35 cellular contexts compared by ENCODE assay signal in the genomic region with DNA sequence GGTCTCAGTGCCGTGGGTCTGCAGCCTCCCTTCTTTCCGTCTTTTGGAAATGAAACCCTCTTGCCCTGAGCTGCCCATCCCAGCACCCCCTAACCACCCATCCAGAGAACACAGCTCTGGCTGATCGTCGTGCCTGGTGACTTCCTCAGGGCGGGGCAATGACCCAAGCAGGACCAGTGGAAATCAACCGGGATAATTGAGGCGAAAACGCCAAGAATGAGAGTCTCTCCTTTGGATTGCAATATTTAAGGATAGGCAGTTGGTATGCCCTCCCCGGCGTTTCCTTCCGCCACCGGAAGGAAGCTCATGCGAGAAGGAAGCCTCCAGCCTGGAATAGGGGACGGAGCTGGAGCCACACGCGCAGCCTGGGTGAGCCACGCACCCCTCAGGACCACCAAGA.
"Had no signal": no experiment of that assay in that cellular context is flagged by ENCODE, and none has a peak within 500 bp of the region (broad histone marks: within the 10 kb centered on the region; RNA-seq: fewer than 3 reads in every experiment).

No MANE protein-coding gene starts in this region.

- H3K4me1 ChIP-seq: ascending aorta had no signal

- H3K36me3 ChIP-seq: ascending aorta, cardiac muscle cell had no signal

- H3K4me3 Mint-ChIP-seq: activated B cell treated with CpG ODN at 0.5 μM for 24 hours; activated CD4-positive, alpha-beta memory T cell treated with anti-CD3 and anti-CD28 coated beads, Interleukin-2, amount 10 ng/mL, durations not matched to agents 7 days and 5 days; activated CD4-positive, alpha-beta T cell treated with anti-CD3 and anti-CD28 coated beads, Interleukin-2, amount 10 ng/mL, durations not matched to agents 24 days and 14 days; activated CD8-positive, alpha-beta memory T cell treated with anti-CD3 and anti-CD28 coated beads, Interleukin-2, amount 10 ng/mL, durations not matched to agents 7 days and 5 days; activated CD8-positive, alpha-beta T cell treated with anti-CD3 and anti-CD28 coated beads, Interleukin-2, amount 10 ng/mL, durations not matched to agents 7 days and 5 days; activated naive CD4-positive, alpha-beta T cell treated with anti-CD3 and anti-CD28 coated beads, Interleukin-2, amount 10 ng/mL, durations not matched to agents 7 days and 5 days; activated naive CD4-positive, alpha-beta T cell treated with anti-CD3 and anti-CD28 coated beads, Interleukin-2, amount 50 U/mL, for 24 hours; activated naive CD8-positive, alpha-beta T cell; activated naive CD8-positive, alpha-beta T cell treated with anti-CD3 and anti-CD28 coated beads, Interleukin-2, amount 10 ng/mL, durations not matched to agents 7 days and 5 days; activated naive CD8-positive, alpha-beta T cell treated with anti-CD3 and anti-CD28 coated beads, Interleukin-2, amount 50 U/mL, for 24 hours; activated T-cell treated with anti-CD3 and anti-CD28 coated beads, Interleukin-2, amount 50 U/mL, for 24 hours; brain; central memory CD8-positive, alpha-beta T cell; T-helper 1 cell treated with Interleukin-12 subunit alpha and Interleukin-12 subunit beta and Interleukin-4 antibody, amounts not matched to agents 30 μg/mL and 1 μg/mL, for 36 hours; T-helper 2 cell treated with Interferon-gamma antibody and Interleukin-4, amounts not matched to agents 5 μg/mL and 100 μg/mL, for 36 hours had no signal

- ATAC-seq: activated CD8-positive, alpha-beta memory T cell treated with anti-CD3 and anti-CD28 coated beads, Interleukin-2, amount 10 ng/mL, durations not matched to agents 7 days and 5 days; activated CD8-positive, alpha-beta T cell treated with anti-CD3 and anti-CD28 coated beads, Interleukin-2, amount 10 ng/mL, durations not matched to agents 7 days and 5 days; activated naive CD8-positive, alpha-beta T cell treated with anti-CD3 and anti-CD28 coated beads, Interleukin-2, amount 50 U/mL, for 24 hours had no signal

- H3K27ac Mint-ChIP-seq: activated B cell treated with CpG ODN at 0.5 μM for 24 hours; activated CD4-positive, alpha-beta memory T cell treated with anti-CD3 and anti-CD28 coated beads, Interleukin-2, amount 10 ng/mL, durations not matched to agents 7 days and 5 days; activated CD4-positive, alpha-beta T cell treated with anti-CD3 and anti-CD28 coated beads, Interleukin-2, amount 10 ng/mL, durations not matched to agents 24 days and 14 days; activated CD8-positive, alpha-beta memory T cell treated with anti-CD3 and anti-CD28 coated beads, Interleukin-2, amount 10 ng/mL, durations not matched to agents 7 days and 5 days; activated CD8-positive, alpha-beta T cell treated with anti-CD3 and anti-CD28 coated beads, Interleukin-2, amount 10 ng/mL, durations not matched to agents 7 days and 5 days; activated naive CD4-positive, alpha-beta T cell treated with anti-CD3 and anti-CD28 coated beads, Interleukin-2, amount 10 ng/mL, durations not matched to agents 7 days and 5 days; activated naive CD4-positive, alpha-beta T cell treated with anti-CD3 and anti-CD28 coated beads, Interleukin-2, amount 50 U/mL, for 24 hours; activated naive CD8-positive, alpha-beta T cell; activated naive CD8-positive, alpha-beta T cell treated with anti-CD3 and anti-CD28 coated beads, Interleukin-2, amount 10 ng/mL, durations not matched to agents 7 days and 5 days; activated naive CD8-positive, alpha-beta T cell treated with anti-CD3 and anti-CD28 coated beads, Interleukin-2, amount 50 U/mL, for 24 hours; activated T-cell treated with anti-CD3 and anti-CD28 coated beads, Interleukin-2, amount 50 U/mL, for 24 hours; activated T-helper 2 cell treated with anti-CD3 and anti-CD28 coated beads, Interferon-gamma antibody, Interleukin-2, Interleukin-4, amounts not matched to agents 10 μg/mL and 5 μg/mL and 100 μg/mL, durations not matched to agents 14 hours and 24 hours and 36 hours; T-helper 1 cell treated with Interleukin-12 subunit alpha and Interleukin-12 subunit beta and Interleukin-4 antibody, amounts not matched to agents 30 μg/mL and 1 μg/mL, for 36 hours; T-helper 2 cell treated with Interferon-gamma antibody and Interleukin-4, amounts not matched to agents 5 μg/mL and 100 μg/mL, for 36 hours had no signal

- H3K4me1 Mint-ChIP-seq: activated B cell treated with CpG ODN at 0.5 μM for 24 hours; activated CD4-positive, alpha-beta memory T cell treated with anti-CD3 and anti-CD28 coated beads, Interleukin-2, amount 10 ng/mL, durations not matched to agents 7 days and 5 days; activated CD4-positive, alpha-beta T cell treated with anti-CD3 and anti-CD28 coated beads, Interleukin-2, amount 10 ng/mL, durations not matched to agents 24 days and 14 days; activated CD8-positive, alpha-beta memory T cell treated with anti-CD3 and anti-CD28 coated beads, Interleukin-2, amount 10 ng/mL, durations not matched to agents 7 days and 5 days; activated naive CD4-positive, alpha-beta T cell treated with anti-CD3 and anti-CD28 coated beads, Interleukin-2, amount 10 ng/mL, durations not matched to agents 7 days and 5 days; activated naive CD4-positive, alpha-beta T cell treated with anti-CD3 and anti-CD28 coated beads, Interleukin-2, amount 50 U/mL, for 24 hours; activated naive CD8-positive, alpha-beta T cell treated with anti-CD3 and anti-CD28 coated beads, Interleukin-2, amount 10 ng/mL, durations not matched to agents 7 days and 5 days; activated naive CD8-positive, alpha-beta T cell treated with anti-CD3 and anti-CD28 coated beads, Interleukin-2, amount 50 U/mL, for 24 hours; central memory CD8-positive, alpha-beta T cell had no signal

- H3K27ac ChIP-seq: ascending aorta, cardiac muscle cell had no signal

- H3K27me3 ChIP-seq: ascending aorta, cardiac muscle cell had no signal

- H3K27me3 Mint-ChIP-seq: activated naive CD8-positive, alpha-beta T cell treated with anti-CD3 and anti-CD28 coated beads, Interleukin-2, amount 10 ng/mL, durations not matched to agents 7 days and 5 days had no signal

- H3K9me3 Mint-ChIP-seq: activated CD4-positive, alpha-beta memory T cell treated with anti-CD3 and anti-CD28 coated beads, Interleukin-2, amount 10 ng/mL, durations not matched to agents 7 days and 5 days; activated CD4-positive, alpha-beta T cell treated with anti-CD3 and anti-CD28 coated beads, Interleukin-2, amount 10 ng/mL, durations not matched to agents 24 days and 14 days; activated naive CD8-positive, alpha-beta T cell treated with anti-CD3 and anti-CD28 coated beads, Interleukin-2, amount 10 ng/mL, durations not matched to agents 7 days and 5 days; activated naive CD8-positive, alpha-beta T cell treated with anti-CD3 and anti-CD28 coated beads, Interleukin-2, amount 50 U/mL, for 24 hours; activated T-helper 2 cell treated with anti-CD3 and anti-CD28 coated beads, Interferon-gamma antibody, Interleukin-2, Interleukin-4, amounts not matched to agents 10 μg/mL and 5 μg/mL and 100 μg/mL, durations not matched to agents 14 hours and 24 hours and 36 hours had no signal

- H3K36me3 Mint-ChIP-seq: activated CD8-positive, alpha-beta memory T cell treated with anti-CD3 and anti-CD28 coated beads, Interleukin-2, amount 10 ng/mL, durations not matched to agents 7 days and 5 days; activated naive CD4-positive, alpha-beta T cell treated with anti-CD3 and anti-CD28 coated beads, Interleukin-2, amount 10 ng/mL, durations not matched to agents 7 days and 5 days; activated naive CD8-positive, alpha-beta T cell; activated naive CD8-positive, alpha-beta T cell treated with anti-CD3 and anti-CD28 coated beads, Interleukin-2, amount 10 ng/mL, durations not matched to agents 7 days and 5 days; brain had no signal

- DNase-seq: activated B cell treated with CpG ODN at 0.5 μM for 24 hours; activated CD4-positive, alpha-beta memory T cell treated with anti-CD3 and anti-CD28 coated beads, Interleukin-2, amount 10 ng/mL, durations not matched to agents 7 days and 5 days; activated CD4-positive, alpha-beta T cell treated with anti-CD3 and anti-CD28 coated beads for 4 hours; activated CD4-positive, alpha-beta T cell treated with anti-CD3 and anti-CD28 coated beads, Interleukin-2, amount 10 ng/mL, durations not matched to agents 24 days and 14 days; activated CD4-positive, alpha-beta T cell treated with anti-CD3 and anti-CD28 coated beads, Interleukin-2, amount 50 U/mL, for 1 hour; activated CD4-positive, alpha-beta T cell treated with anti-CD3 and anti-CD28 coated beads, Interleukin-2, amount 50 U/mL, for 4 hours; activated CD4-positive, CD25-positive, alpha-beta regulatory T cell treated with anti-CD3 and anti-CD28 coated beads, Interleukin-2, amount 50 U/mL, for 72 hours; activated CD8-positive, alpha-beta memory T cell treated with anti-CD3 and anti-CD28 coated beads for 24 hours; activated CD8-positive, alpha-beta memory T cell treated with anti-CD3 and anti-CD28 coated beads, Interleukin-2, amount 10 ng/mL, durations not matched to agents 7 days and 5 days; activated CD8-positive, alpha-beta memory T cell treated with anti-CD3 and anti-CD28 coated beads, Interleukin-2, amount 50 U/mL, for 48 hours; activated CD8-positive, alpha-beta T cell treated with anti-CD3 and anti-CD28 coated beads, Interleukin-2, amount 10 ng/mL, durations not matched to agents 7 days and 5 days; activated effector memory CD4-positive, alpha-beta T cell treated with Interleukin-2 at 50 U/mL for 16 hours; activated gamma-delta T cell; activated naive CD4-positive, alpha-beta T cell treated with anti-CD3 and anti-CD28 coated beads, Interleukin-2, amount 10 ng/mL, durations not matched to agents 7 days and 5 days; activated naive CD4-positive, alpha-beta T cell treated with Interleukin-2 at 50 U/mL for 16 hours; activated naive CD8-positive, alpha-beta T cell treated with anti-CD3 and anti-CD28 coated beads, Interleukin-2, amount 10 ng/mL, durations not matched to agents 7 days and 5 days; activated naive CD8-positive, alpha-beta T cell treated with anti-CD3 and anti-CD28 coated beads, Interleukin-2, amount 50 U/mL, for 24 hours; activated T-cell treated with anti-CD3 and anti-CD28 coated beads, Interleukin-2, amount 50 U/mL, for 24 hours; activated T-cell treated with anti-CD3 and anti-CD28 coated beads, Interleukin-2, amount 50 U/mL, for 48 hours; amygdala; anterior cingulate cortex; caudate nucleus; cerebellar nuclear complex; T-helper 1 cell; T-helper 2 cell; T-helper 9 cell had no signal

- H3K4me3 ChIP-seq: ascending aorta, cardiac muscle cell had no signal
